1 cellular context compared by ENCODE assay signal in genomic region chr2:171895781-171896180, GRCh38.
TF ChIP-seq lines count a peak whose summit lies in the region.

No MANE protein-coding gene starts in this region.

TF ChIP-seq in SK-N-SH, 30 proteins besides CTCF, POLR2A, EP300 and RAD21:
- TF ChIP-seq ELF1 (IDR thresholded peaks at IDR 0.05) = no peak
- no peak for TF ChIP-seq FOSL2 (IDR thresholded peaks at IDR 0.05; ENCODE audit: borderline replicate concordance, low read depth)
- no peak for TF ChIP-seq GATA2 (CRISPR knock-in tag; IDR thresholded peaks at IDR 0.05)
- no peak for TF ChIP-seq MEF2A (IDR thresholded peaks at IDR 0.05; ENCODE audit: borderline replicate concordance, low read depth)
- no peak for TF ChIP-seq CHD2 (IDR thresholded peaks at IDR 0.05; ENCODE audit: low read length, partially characterized antibody)
- TF ChIP-seq MXI1 (IDR thresholded peaks at IDR 0.05; ENCODE audit: low read depth, low read length) = no peak
- no peak for TF ChIP-seq EZH2phosphoT487 (IDR thresholded peaks at IDR 0.05; ENCODE audit: borderline replicate concordance, low read depth)
- TF ChIP-seq ZBTB33 (IDR thresholded peaks at IDR 0.05; ENCODE audit: borderline replicate concordance, low read depth) = no peak
- TF ChIP-seq FOXM1 (IDR thresholded peaks at IDR 0.05; ENCODE audit: low read depth) = no peak
- TF ChIP-seq MAX (IDR thresholded peaks at IDR 0.05; ENCODE audit: low read depth) = no peak
- no peak for TF ChIP-seq PBX3 (IDR thresholded peaks at IDR 0.05)
- TF ChIP-seq USF2 (IDR thresholded peaks at IDR 0.05; ENCODE audit: borderline replicate concordance, low read depth, low read length) = no peak
TF ChIP-seq in SK-N-SH: peak in this region for 0.
